35 cellular contexts compared by ENCODE assay signal in genomic region chr17:11627301-11627700, GRCh38. TPM values are rescaled to one million over a fixed set of nuclear protein-coding genes. Genes with fewer than 3 reads are reported as not detected.
"Had no signal": no experiment of that assay in that cellular context is flagged by ENCODE, and none has a peak within 500 bp of the region (broad histone marks: within the 10 kb centered on the region; RNA-seq: fewer than 3 reads in every experiment).

No MANE protein-coding gene starts in this region.

- DNase-seq: Karpas-422, Kasumi-1, MG63, MM.1S, MV-4-11, NCI-H1048, NCI-H1092, NCI-H1092 treated with DMSO at 0.1 percent for 48 hours, NCI-H1105, NCI-H1105 treated with DMSO at 0.1 percent for 48 hours, NCI-H1417, NCI-H1417 treated with DMSO at 0.1 percent for 48 hours, NCI-H1436, NCI-H1436 treated with DMSO at 0.1 percent for 48 hours, NCI-H146, NCI-H1694, NCI-H1694 treated with DMSO at 0.1 percent for 48 hours, NCI-H187, NCI-H187 treated with DMSO at 0.1 percent for 48 hours, NCI-H1930, NCI-H2029, NCI-H2029 treated with DMSO at 0.1 percent for 48 hours, NCI-H2081, NCI-H2081 treated with DMSO at 0.1 percent for 48 hours, NCI-H2107, NCI-H2171, NCI-H2171 treated with DMSO at 0.1 percent for 48 hours, NCI-H2227 treated with DMSO at 0.1 percent for 48 hours, NCI-H226, NCI-H345, NCI-H446, NCI-H446 treated with DMSO at 0.1 percent for 48 hours, NCI-H510A had no signal

- H3K9me3 ChIP-seq: MG63 had no signal

- H3K4me3 ChIP-seq: MG63 had no signal

- H3K36me3 ChIP-seq: MG63 had no signal

RNA-seq across cellular contexts. Expression of gene DNAH9, which starts 29.0 kb away (rescaled TPM):
- total RNA-seq: M059J, NCI-H460 had no signal
